In the genomic region with DNA sequence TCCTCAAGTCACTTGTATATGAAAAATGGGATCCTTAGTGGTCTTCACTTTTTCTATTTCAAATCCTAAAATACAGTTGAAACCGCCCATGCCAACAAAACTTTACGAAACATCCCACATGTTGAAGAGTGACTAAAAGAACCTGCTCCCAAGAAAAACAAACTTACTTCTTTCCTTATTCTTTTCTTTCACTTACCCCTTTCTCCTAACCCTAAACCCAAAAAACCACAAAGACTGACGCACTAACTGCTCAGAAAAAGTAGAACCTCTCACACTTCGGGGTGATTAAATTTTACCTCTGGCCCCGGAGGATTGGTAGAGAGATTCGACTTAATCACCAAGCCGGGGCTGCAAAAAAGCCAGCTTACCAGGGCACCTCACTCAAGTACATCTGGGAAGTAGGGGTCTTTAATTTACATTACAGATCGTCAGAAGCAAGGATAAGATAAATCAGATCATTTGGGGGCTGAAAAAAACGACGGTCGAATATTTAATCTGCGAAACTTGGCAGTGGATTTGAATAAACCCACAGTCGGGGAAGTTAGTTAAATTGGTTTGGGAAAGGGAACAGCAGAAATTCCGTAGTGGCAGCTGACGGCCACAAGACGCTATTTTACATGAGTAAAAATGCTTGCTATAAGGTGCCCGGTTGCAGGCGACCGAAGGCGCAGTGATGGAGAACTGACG, we compare ENCODE assay signal across 11 cellular contexts. TPM values are rescaled to one million over a fixed set of nuclear protein-coding genes. Genes with fewer than 3 reads are reported as not detected.
DNase-seq lines count a peak whose midpoint lies in the region; ATAC-seq and TF ChIP-seq lines count a peak whose summit lies in the region.
"Had no signal": no experiment of that assay in that cellular context is flagged by ENCODE, and none has a peak within 500 bp of the region (broad histone marks: within the 10 kb centered on the region; RNA-seq: fewer than 3 reads in every experiment).

No MANE protein-coding gene starts in this region.

- peak overlapping the region; percentile 56 for H3K4me3 Mint-ChIP-seq in activated naive CD4-positive, alpha-beta T cell treated with anti-CD3 and anti-CD28 coated beads, Interleukin-2, amount 50 U/mL, for 24 hours
- peak overlapping the region; percentile 93 for H3K4me3 Mint-ChIP-seq in mesothelial cell of epicardium

- no peak for TF ChIP-seq POLR2A in upper lobe of left lung (IDR thresholded peaks at IDR 0.05)

- no peaks in the 10 kb centered on the region for H3K9me3 Mint-ChIP-seq in activated naive CD4-positive, alpha-beta T cell treated with anti-CD3 and anti-CD28 coated beads, Interleukin-2, amount 50 U/mL, for 24 hours
- H3K9me3 Mint-ChIP-seq in mesothelial cell of epicardium: no peaks in the 10 kb centered on the region

- intact Hi-C loops in mammary epithelial cell (cut with micrococcal nuclease): no loop called here

- H3K27me3 Mint-ChIP-seq in activated naive CD4-positive, alpha-beta T cell treated with anti-CD3 and anti-CD28 coated beads, Interleukin-2, amount 50 U/mL, for 24 hours: peaks cover 55% of the 10 kb centered on the region
- peaks cover 27% of the 10 kb centered on the region for H3K27me3 Mint-ChIP-seq in mesothelial cell of epicardium (ENCODE audit: low read depth)

- H3K9ac ChIP-seq in mammary epithelial cell (ENCODE audit: insufficient read depth, low read length): no peak overlapping the region

- H3K27ac ChIP-seq in mammary epithelial cell (ENCODE audit: insufficient read depth, low read depth, low read length) (no peak overlapping the region), upper lobe of left lung (no peak overlapping the region)

- no peaks in the 10 kb centered on the region for H3K36me3 ChIP-seq in mammary epithelial cell (ENCODE audit: insufficient read depth, low read length)
- no peaks in the 10 kb centered on the region for H3K36me3 ChIP-seq in upper lobe of left lung

- WGBS in mammary epithelial cell (ENCODE audit: low coverage, missing lambda C conversion rate): 60% methylated on average over 17 of the region's 21 CpGs
- 25 to 30% methylated on average over 19 to 21 of the region's 21 CpGs for WGBS in upper lobe of left lung, 2 donors

- peaks cover 31% of the 10 kb centered on the region for H3K27me3 ChIP-seq in mammary epithelial cell (ENCODE audit: insufficient read depth, low read length)
- H3K27me3 ChIP-seq in upper lobe of left lung: peaks cover 0 to 20% (median 5%) of the 10 kb centered on the region in 4 donors

- peak overlapping the region; percentile 78 for H3K4me2 ChIP-seq in mammary epithelial cell (ENCODE audit: insufficient read depth, low read depth, low read length)

- H3K79me2 ChIP-seq in mammary epithelial cell (ENCODE audit: insufficient read depth, low read length): no peaks in the 10 kb centered on the region

- no peak for DNase-seq in activated naive CD4-positive, alpha-beta T cell treated with anti-CD3 and anti-CD28 coated beads, Interleukin-2, amount 50 U/mL, for 16 hours
- DNase-seq in mammary epithelial cell (no peak), mesothelial cell of epicardium (ENCODE audit: low spot score in 2 of 2, unreplicated experiment in 2 of 2) (no peak), upper lobe of left lung (no peak), KG1 (lab: John Stamatoyannopoulos, UW) (no peak), NCI-H774 (lab: John Stamatoyannopoulos, UW) (no peak)
- DNase-seq: GOT3, NCI-H2171 treated with DMSO at 0.1 percent for 48 hours had no signal

- ATAC-seq in upper lobe of left lung (ENCODE audit: low FRiP score in 2 of 2) (no peak), HG03521 (IDR thresholded peaks at IDR 0.05; ENCODE audit: unreplicated experiment) (no peak)

- H3K4me1 ChIP-seq in mammary epithelial cell (ENCODE audit: insufficient read depth, low read length) (peaks cover 13% of the 10 kb centered on the region), upper lobe of left lung (peaks cover 14 to 17% (median 17%) of the 10 kb centered on the region in 4 donors)

- TF ChIP-seq CTCF in mammary epithelial cell (conservative IDR thresholded peaks at IDR 0.05 in 1 of 2, IDR thresholded peaks at IDR 0.05 in 1 of 2; ENCODE audit: extremely low read depth in 1 of 2, insufficient read depth in 1 of 2, low read depth in 1 of 2, low read length in 2 of 2) (no peak), mesothelial cell of epicardium (IDR thresholded peaks at IDR 0.05; ENCODE audit: unreplicated experiment) (no peak), upper lobe of left lung (IDR thresholded peaks at IDR 0.05) (no peak)

- CTCF ChIA-PET in mammary epithelial cell (lab: Charles Lee; ENCODE audit: low non-redundant PET): no interaction called here

- H3K4me1 Mint-ChIP-seq in activated naive CD4-positive, alpha-beta T cell treated with anti-CD3 and anti-CD28 coated beads, Interleukin-2, amount 50 U/mL, for 24 hours: peaks cover 12% of the 10 kb centered on the region
- H3K4me1 Mint-ChIP-seq in mesothelial cell of epicardium: peaks cover 33% of the 10 kb centered on the region

- in situ Hi-C loops in mammary epithelial cell (cut with MboI; ENCODE audit: low sequenced_read_pairs in 2 of 2): no loop called here

- H4K20me1 ChIP-seq in mammary epithelial cell (ENCODE audit: insufficient read depth, low read length): no peaks in the 10 kb centered on the region

- H3K9me3 ChIP-seq in mammary epithelial cell (replicated peaks; ENCODE audit: insufficient read depth, low read length): no peaks in the 10 kb centered on the region
- H3K9me3 ChIP-seq in upper lobe of left lung: no peaks in the 10 kb centered on the region

- dilution Hi-C loops in mammary epithelial cell (cut with HindIII; ENCODE audit: low sequenced_read_pairs): no loop called here

- H3K4me3 ChIP-seq in mammary epithelial cell (replicated peaks in 1 of 3; ENCODE audit: insufficient read depth in 1 of 3, low read depth in 2 of 3, low read length in 3 of 3): no peak overlapping the region
- H3K4me3 ChIP-seq in upper lobe of left lung: peak overlapping the region in 3 of 4 donors; percentile 42 to 56 (median 49)

- no peak for TF ChIP-seq EP300 in upper lobe of left lung (IDR thresholded peaks at IDR 0.05)

- H2AFZ ChIP-seq in mammary epithelial cell (ENCODE audit: low read depth, low read length): peak overlapping the region; percentile 72

- BruUV-seq in mammary epithelial cell (replicated peaks; lab: Mats Ljungman, UMichigan): no TSS peak

- no peaks in the 10 kb centered on the region for H3K36me3 Mint-ChIP-seq in activated naive CD4-positive, alpha-beta T cell treated with anti-CD3 and anti-CD28 coated beads, Interleukin-2, amount 50 U/mL, for 24 hours
- no peaks in the 10 kb centered on the region for H3K36me3 Mint-ChIP-seq in mesothelial cell of epicardium

- H3K27ac Mint-ChIP-seq in activated naive CD4-positive, alpha-beta T cell treated with anti-CD3 and anti-CD28 coated beads, Interleukin-2, amount 50 U/mL, for 24 hours: no peak overlapping the region
- H3K27ac Mint-ChIP-seq in mesothelial cell of epicardium: peak overlapping the region; percentile 31

RNA-seq across cellular contexts. Expression of a gene that starts 1.3 kb away (rescaled TPM):
- total RNA-seq in mammary epithelial cell: 1 to 10 TPM in 1 of 2 donors, not detected in 1; 1.8 TPM
- not detected for polyA plus RNA-seq in mammary epithelial cell
- not detected for polyA minus RNA-seq in mammary epithelial cell
- 9.9 to 13.1 TPM (median 11.8 TPM) in 3 replicates for total RNA-seq in mesothelial cell of epicardium
- 10 to 100 TPM in 1 of 6 donors, 1 to 10 TPM in 5; 2.3 to 14.4 (median 6.9) TPM for total RNA-seq in upper lobe of left lung
- total RNA-seq: lung microvascular endothelial cell had no signal

RNA-seq across cellular contexts. Expression of a gene that starts 26.2 kb away (rescaled TPM):
- total RNA-seq in mammary epithelial cell: 10 to 100 TPM; 33.4 to 48.5 TPM
- polyA plus RNA-seq in mammary epithelial cell: 32.3 TPM
- 24.7 TPM for polyA minus RNA-seq in mammary epithelial cell
- total RNA-seq in mesothelial cell of epicardium: 40.2 to 46.7 TPM (median 43.0 TPM) in 3 replicates
- total RNA-seq in upper lobe of left lung: 10 to 100 TPM; 28.3 to 63.0 (median 33.0) TPM

RNA-seq across cellular contexts. Expression of a gene that starts 26.6 kb away (rescaled TPM):
- total RNA-seq in mammary epithelial cell (100 to 1,000 TPM; 117 to 125 TPM), mesothelial cell of epicardium (52.1 to 56.0 TPM (median 52.3 TPM) in 3 replicates), upper lobe of left lung (10 to 100 TPM in 5 of 6 donors, 1 to 10 TPM in 1; 8.9 to 81.1 (median 46.5) TPM)
- polyA plus RNA-seq in mammary epithelial cell: 55.3 TPM
- polyA minus RNA-seq in mammary epithelial cell: 19.2 TPM

Comparison
In these comparisons a context has a peak if more than half of its experiments do, and no peak if none do; other contexts are left out.
1. H3K4me3 ChIP-seq: peak in upper lobe of left lung (3 of 4); none in mammary epithelial cell (0 of 3).